ENCODE assay signal across 13 cellular contexts in genomic region chr7:97272237-97272975, GRCh38.
DNase-seq lines count a peak whose midpoint lies in the region; ATAC-seq and TF ChIP-seq lines count a peak whose summit lies in the region.
"Had no signal": no experiment of that assay in that cellular context is flagged by ENCODE, and none has a peak within 500 bp of the region (broad histone marks: within the 10 kb centered on the region; RNA-seq: fewer than 3 reads in every experiment).

No MANE protein-coding gene starts in this region.

- H3K9me3 Mint-ChIP-seq in nephron progenitor cell = peaks cover 1% of the 10 kb centered on the region

- no peaks in the 10 kb centered on the region for H3K27me3 Mint-ChIP-seq in nephron progenitor cell (ENCODE audit: low read depth, poor library complexity)

- peak; percentile 90 for ATAC-seq in GM18907 (IDR thresholded peaks at IDR 0.05; ENCODE audit: unreplicated experiment)
- ATAC-seq in GM21529 (IDR thresholded peaks at IDR 0.05; ENCODE audit: unreplicated experiment) = peak; percentile 92
- peak; percentile 83 for ATAC-seq in HG03175 (IDR thresholded peaks at IDR 0.05; ENCODE audit: unreplicated experiment)
- no peak for ATAC-seq in GM21737 (IDR thresholded peaks at IDR 0.05; ENCODE audit: unreplicated experiment)
- ATAC-seq: naive thymus-derived CD4-positive, alpha-beta T cell had no signal

- TF ChIP-seq CTCF in nephron progenitor cell (IDR thresholded peaks at IDR 0.05) = no peak

- H3K27ac Mint-ChIP-seq in nephron progenitor cell = peak overlapping the region; percentile 40
- H3K27ac Mint-ChIP-seq: naive thymus-derived CD4-positive, alpha-beta T cell had no signal

- H3K4me1 Mint-ChIP-seq in nephron progenitor cell = peaks cover 85% of the 10 kb centered on the region

- H3K36me3 Mint-ChIP-seq in nephron progenitor cell (ENCODE audit: low read depth) = no peaks in the 10 kb centered on the region
- H3K36me3 Mint-ChIP-seq: naive thymus-derived CD4-positive, alpha-beta T cell had no signal

- no peak overlapping the region for H3K4me3 Mint-ChIP-seq in nephron progenitor cell
- H3K4me3 Mint-ChIP-seq: naive thymus-derived CD4-positive, alpha-beta T cell had no signal

- DNase-seq in nephron progenitor cell (no peak), putamen (ENCODE audit: low spot score) (no peak), cerebellar nuclear complex (lab: John Stamatoyannopoulos, UW) (no peak)
- DNase-seq: activated CD4-positive, alpha-beta T cell treated with anti-CD3 and anti-CD28 coated beads for 1 hour; esophagus squamous epithelium; naive thymus-derived CD4-positive, alpha-beta T cell; NCI-H1092 treated with DMSO at 0.1 percent for 48 hours; SK-N-SH; small intestine had no signal
